Comparison of ENCODE assay signal across 20 cellular contexts in the genomic region with DNA sequence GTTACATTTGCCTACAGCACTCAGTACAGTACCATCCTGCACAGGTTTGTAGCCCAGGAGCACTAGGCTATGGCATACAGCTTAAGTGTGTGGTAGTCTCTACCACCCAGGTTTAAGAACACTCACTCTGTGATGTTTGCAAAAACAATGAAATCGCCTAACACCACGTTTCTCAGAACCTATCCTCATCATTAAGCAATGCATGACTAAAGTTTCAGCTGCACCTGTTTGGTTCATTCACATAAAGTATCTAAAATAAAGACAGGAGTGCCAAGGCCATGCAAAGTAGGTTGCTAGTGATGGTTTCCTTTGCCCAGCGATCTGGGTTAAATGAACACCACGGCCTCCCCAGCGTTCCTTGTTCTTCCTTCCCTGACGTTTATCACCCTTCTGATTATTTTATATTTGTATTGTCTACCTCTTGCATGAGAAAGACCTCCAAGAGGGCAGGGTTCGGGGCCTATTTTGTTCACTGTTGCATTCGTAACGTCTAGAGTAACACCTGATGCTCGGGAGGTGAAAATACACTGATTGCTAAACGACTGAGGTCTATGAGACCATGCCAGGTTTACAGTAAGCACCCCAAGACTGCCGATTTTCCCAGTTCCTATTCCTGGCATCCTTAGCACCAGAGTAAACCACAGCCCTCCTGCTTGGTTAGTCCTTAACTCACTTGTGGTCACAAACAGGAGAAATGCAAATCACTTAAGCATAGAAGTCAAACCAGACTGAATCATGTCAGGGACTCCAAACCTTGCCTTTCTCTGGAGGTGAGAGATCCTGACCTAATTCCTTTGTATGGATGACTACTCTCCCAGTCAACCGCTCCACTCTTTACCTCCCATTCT.
A peak's percentile ranks its signal among the peaks of the same experiment; 100 is the strongest.
DNase-seq lines count a peak whose midpoint lies in the region; ATAC-seq and TF ChIP-seq lines count a peak whose summit lies in the region.
"Had no signal": no experiment of that assay in that cellular context is flagged by ENCODE, and none has a peak within 500 bp of the region (broad histone marks: within the 10 kb centered on the region; RNA-seq: fewer than 3 reads in every experiment).

No MANE protein-coding gene starts in this region.

- H3K4me3 Mint-ChIP-seq in endothelial cell (ENCODE audit: unreplicated experiment) = no peak overlapping the region
- H3K4me3 Mint-ChIP-seq: activated B cell treated with CpG ODN at 0.5 μM for 24 hours; stimulated activated effector memory CD8-positive, alpha-beta T cell treated with anti-CD3 and anti-CD28 coated beads, Interleukin-12 subunit alpha, Interleukin-12 subunit beta, amount 100 ng/mL, for 72 hours had no signal

- peaks cover 26% of the 10 kb centered on the region for H3K4me1 Mint-ChIP-seq in endothelial cell (ENCODE audit: unreplicated experiment)

- no peak for DNase-seq in endothelial cell (ENCODE audit: low spot score)
- DNase-seq in ovary = no peak
- no peak for DNase-seq in putamen (ENCODE audit: low spot score)
- DNase-seq: activated B cell treated with CpG ODN at 0.5 μM for 24 hours; activated effector memory CD4-positive, alpha-beta T cell treated with anti-CD3 and anti-CD28 coated beads, Interleukin-2, amount 50 U/mL, for 16 hours; amniotic stem cell; CD4-positive, alpha-beta T cell; DMS79 treated with DMSO at 0.1 percent for 48 hours; foreskin fibroblast; NCI-H1694 treated with DMSO at 0.1 percent for 48 hours; NCI-H446; SHP77 treated with DMSO at 0.1 percent for 48 hours; T-helper 2 cell had no signal

- no peak overlapping the region for H3K9ac ChIP-seq in BLaER1 treated with 17β-estradiol and CSF1 and Interleukin-3, amounts not matched to agents 10 nM and 100 nM

- peaks cover 24 to 41% (median 37%) of the 10 kb centered on the region in 10 experiments for H3K4me1 ChIP-seq in BLaER1 treated with 17β-estradiol and CSF1 and Interleukin-3, amounts not matched to agents 10 nM and 100 nM
- peaks cover 3% of the 10 kb centered on the region for H3K4me1 ChIP-seq in ovary (ENCODE audit: insufficient read depth)

- H4K20me1 ChIP-seq in BLaER1 treated with 17β-estradiol and CSF1 and Interleukin-3, amounts not matched to agents 10 nM and 100 nM = no peaks in the 10 kb centered on the region

- TF ChIP-seq CTCF in endothelial cell (IDR thresholded peaks at IDR 0.05; ENCODE audit: unreplicated experiment) (no peak), ovary (IDR thresholded peaks at IDR 0.05) (no peak)

- H3K4me2 ChIP-seq in BLaER1 treated with 17β-estradiol and CSF1 and Interleukin-3, amounts not matched to agents 10 nM and 100 nM = peak overlapping the region in 8 of 11 experiments; percentile 5 to 98 (median 20); a peak in 5 of 22 replicates
- H3K4me2 ChIP-seq: A549 had no signal

- TF ChIP-seq EP300 in ovary (IDR thresholded peaks at IDR 0.05) = no peak

- ATAC-seq in GM18867 (IDR thresholded peaks at IDR 0.05; ENCODE audit: unreplicated experiment) (peak; percentile 24), HG03066 (IDR thresholded peaks at IDR 0.05; ENCODE audit: low read depth, unreplicated experiment) (peak; percentile 21), GM18868 (IDR thresholded peaks at IDR 0.05; ENCODE audit: unreplicated experiment) (no peak), GM19395 (IDR thresholded peaks at IDR 0.05; ENCODE audit: unreplicated experiment) (no peak)
- ATAC-seq: A549; stimulated activated effector memory CD8-positive, alpha-beta T cell treated with anti-CD3 and anti-CD28 coated beads, Interleukin-12 subunit alpha, Interleukin-12 subunit beta, amount 100 ng/mL, for 72 hours had no signal

- H3K9me3 Mint-ChIP-seq in endothelial cell (ENCODE audit: unreplicated experiment) = no peaks in the 10 kb centered on the region
- H3K9me3 Mint-ChIP-seq: activated B cell treated with CpG ODN at 0.5 μM for 24 hours; CD4-positive, alpha-beta T cell; stimulated activated effector memory CD8-positive, alpha-beta T cell treated with anti-CD3 and anti-CD28 coated beads, Interleukin-12 subunit alpha, Interleukin-12 subunit beta, amount 100 ng/mL, for 72 hours had no signal

- H3K36me3 Mint-ChIP-seq in endothelial cell (ENCODE audit: low read depth, unreplicated experiment) = peaks cover 5% of the 10 kb centered on the region
- H3K36me3 Mint-ChIP-seq: stimulated activated effector memory CD8-positive, alpha-beta T cell treated with anti-CD3 and anti-CD28 coated beads, Interleukin-12 subunit alpha, Interleukin-12 subunit beta, amount 100 ng/mL, for 72 hours had no signal

- no peaks in the 10 kb centered on the region for H3K9me3 ChIP-seq in BLaER1 treated with 17β-estradiol and CSF1 and Interleukin-3, amounts not matched to agents 10 nM and 100 nM (replicated peaks in 1 of 11)
- H3K9me3 ChIP-seq in ovary = no peaks in the 10 kb centered on the region
- H3K9me3 ChIP-seq: A549 had no signal

- no peak for TF ChIP-seq POLR2A in ovary (IDR thresholded peaks at IDR 0.05)

- H3K27ac Mint-ChIP-seq in endothelial cell (ENCODE audit: unreplicated experiment) = peak overlapping the region; percentile 57
- H3K27ac Mint-ChIP-seq: activated B cell treated with CpG ODN at 0.5 μM for 24 hours; CD4-positive, alpha-beta T cell; stimulated activated effector memory CD8-positive, alpha-beta T cell treated with anti-CD3 and anti-CD28 coated beads, Interleukin-12 subunit alpha, Interleukin-12 subunit beta, amount 100 ng/mL, for 72 hours had no signal

- intact Hi-C loops in ovary (cut with DNase I) = no loop called here

- H3K27ac ChIP-seq in BLaER1 treated with 17β-estradiol and CSF1 and Interleukin-3, amounts not matched to agents 10 nM and 100 nM = no peak overlapping the region
- H3K27ac ChIP-seq in ovary = no peak overlapping the region
- H3K27ac ChIP-seq: A549 had no signal

- peaks cover 0 to 15% (median 0%) of the 10 kb centered on the region in 11 experiments; a peak in 6 of 22 replicates for H3K27me3 ChIP-seq in BLaER1 treated with 17β-estradiol and CSF1 and Interleukin-3, amounts not matched to agents 10 nM and 100 nM
- no peaks in the 10 kb centered on the region for H3K27me3 ChIP-seq in ovary

- H3K27me3 Mint-ChIP-seq in endothelial cell (ENCODE audit: unreplicated experiment) = peaks cover 13% of the 10 kb centered on the region
- H3K27me3 Mint-ChIP-seq: CD4-positive, alpha-beta T cell had no signal

- H3K36me3 ChIP-seq in BLaER1 treated with 17β-estradiol and CSF1 and Interleukin-3, amounts not matched to agents 10 nM and 100 nM = no peaks in the 10 kb centered on the region
- no peaks in the 10 kb centered on the region for H3K36me3 ChIP-seq in ovary

- WGBS in ovary, 3 donors = 64 to 75% (median 69%) methylated on average over 13 of the region's 13 CpGs

- no peak overlapping the region for H3K4me3 ChIP-seq in BLaER1 treated with 17β-estradiol and CSF1 and Interleukin-3, amounts not matched to agents 10 nM and 100 nM
- H3K4me3 ChIP-seq in ovary = no peak overlapping the region
- H3K4me3 ChIP-seq: A549 had no signal

Comparison
In these comparisons a context has a peak if more than half of its experiments do, and no peak if none do; other contexts are left out.
1. ATAC-seq: peak in GM18867 (single experiment) and HG03066 (single experiment); none in GM18868 (single experiment) and GM19395 (single experiment).